ENCODE assay signal across 19 cellular contexts in genomic region chr6:138219398-138219797, GRCh38. TPM values are rescaled to one million over a fixed set of nuclear protein-coding genes. Genes with fewer than 3 reads are reported as not detected.
DNase-seq lines count a peak whose midpoint lies in the region; ATAC-seq and TF ChIP-seq lines count a peak whose summit lies in the region.
"Had no signal": no experiment of that assay in that cellular context is flagged by ENCODE, and none has a peak within 500 bp of the region (broad histone marks: within the 10 kb centered on the region; RNA-seq: fewer than 3 reads in every experiment).

No MANE protein-coding gene starts in this region.

- TF ChIP-seq CTCF in mucosa of descending colon (IDR thresholded peaks at IDR 0.05) = no peak
- TF ChIP-seq CTCF in upper lobe of right lung (IDR thresholded peaks at IDR 0.05) = no peak

- no peaks in the 10 kb centered on the region for H3K9me3 ChIP-seq in mucosa of descending colon
- no peaks in the 10 kb centered on the region for H3K9me3 ChIP-seq in upper lobe of right lung
- H3K9me3 ChIP-seq: BLaER1 treated with 17β-estradiol and CSF1 and Interleukin-3, amounts not matched to agents 10 nM and 100 nM had no signal

- intact Hi-C loops in mucosa of descending colon (cut with DNase I, micrococcal nuclease) = no loop called here
- intact Hi-C loops in upper lobe of right lung (cut with DNase I) = no loop called here

- H3K36me3 ChIP-seq in mucosa of descending colon (ENCODE audit: low read depth) = no peaks in the 10 kb centered on the region
- H3K36me3 ChIP-seq in upper lobe of right lung = no peaks in the 10 kb centered on the region
- H3K36me3 ChIP-seq: BLaER1 treated with 17β-estradiol and CSF1 and Interleukin-3, amounts not matched to agents 10 nM and 100 nM had no signal

- no peaks in the 10 kb centered on the region for H3K27me3 ChIP-seq in upper lobe of right lung
- H3K27me3 ChIP-seq: BLaER1 treated with 17β-estradiol and CSF1 and Interleukin-3, amounts not matched to agents 10 nM and 100 nM had no signal

- no peak overlapping the region for H3K4me3 ChIP-seq in mucosa of descending colon
- no peak overlapping the region for H3K4me3 ChIP-seq in upper lobe of right lung
- H3K4me3 ChIP-seq: BLaER1 treated with 17β-estradiol and CSF1 and Interleukin-3, amounts not matched to agents 10 nM and 100 nM; GM23248; K562 had no signal

- DNase-seq in NCI-H510A treated with DMSO at 0.1 percent for 48 hours (lab: John Stamatoyannopoulos, UW) (peak; percentile 55), NCI-H510A (lab: John Stamatoyannopoulos, UW) (no peak), cerebellar cortex (ENCODE audit: low spot score) (peak; percentile 68), mucosa of descending colon (peak in 2 of 3 donors; percentile 45 to 49), upper lobe of right lung (no peak), NCI-H2196 (lab: John Stamatoyannopoulos, UW; ENCODE audit: unreplicated experiment) (no peak), NOMO-1 (lab: John Stamatoyannopoulos, UW; ENCODE audit: unreplicated experiment in 2 of 2) (no peak)
- DNase-seq: ACHN; CD4-positive, CD25-positive, alpha-beta regulatory T cell; DMS79 treated with DMSO at 0.1 percent for 48 hours; EL; GF-D8; GM23248; H9 had no signal

- H3K4me1 ChIP-seq in mucosa of descending colon (ENCODE audit: low read depth) (peaks cover 11% of the 10 kb centered on the region), upper lobe of right lung (no peaks in the 10 kb centered on the region)
- H3K4me1 ChIP-seq: BLaER1 treated with 17β-estradiol and CSF1 and Interleukin-3, amounts not matched to agents 10 nM and 100 nM had no signal

- H3K27ac ChIP-seq in upper lobe of right lung = no peak overlapping the region
- H3K27ac ChIP-seq: BLaER1 treated with 17β-estradiol and CSF1 and Interleukin-3, amounts not matched to agents 10 nM and 100 nM; GM23248; HL-60 had no signal

- peak; percentile 76 for ATAC-seq in mucosa of descending colon
- peak; percentile 41 for ATAC-seq in upper lobe of right lung
- ATAC-seq in HG02588 (IDR thresholded peaks at IDR 0.05; ENCODE audit: unreplicated experiment) = no peak
- ATAC-seq: K562 had no signal

RNA-seq across cellular contexts. Expression of gene PBOV1, which starts 1.1 kb away (rescaled TPM):
- total RNA-seq in mucosa of descending colon (not detected), upper lobe of right lung (not detected)
- total RNA-seq: A172; CD4-positive, CD25-positive, alpha-beta regulatory T cell; GM23248; H9; K562 had no signal

RNA-seq across cellular contexts. Expression of gene ARFGEF3, which starts 57.7 kb away (rescaled TPM):
- total RNA-seq in mucosa of descending colon (10 to 100 TPM; 10.1 to 24.3 (median 21.1) TPM), upper lobe of right lung (27.2 TPM)
- total RNA-seq: CD4-positive, CD25-positive, alpha-beta regulatory T cell had no signal

Comparison
In these comparisons a context has a peak if more than half of its experiments do, and no peak if none do; other contexts are left out.
1. DNase-seq: peak in NCI-H510A treated with DMSO at 0.1 percent for 48 hours (single experiment), cerebellar cortex (single experiment) and mucosa of descending colon (2 of 3); none in NCI-H510A (single experiment), upper lobe of right lung (single experiment), NCI-H2196 (single experiment) and NOMO-1 (0 of 2).